In genomic region chr12:67647547-67648305, GRCh38 we compare ENCODE assay signal across 8 cellular contexts. TPM values are rescaled to one million over a fixed set of nuclear protein-coding genes. Genes with fewer than 3 reads are reported as not detected.
DNase-seq lines count a peak whose midpoint lies in the region; ATAC-seq lines count a peak whose summit lies in the region.

No MANE protein-coding gene starts in this region.

- H3K4me3 ChIP-seq in ACC112 (ENCODE audit: low read depth, low read length) (peak overlapping the region; percentile 86), HUES48 (ENCODE audit: low read depth, low read length) (peak overlapping the region; percentile 89), mononuclear cell (ENCODE audit: low read length) (peak overlapping the region; percentile 63), stomach smooth muscle (ENCODE audit: low read length in 2 of 2) (peak overlapping the region; percentile 86 to 94)

- H3K27me3 Mint-ChIP-seq in activated T-cell treated with anti-CD3 and anti-CD28 coated beads, Interleukin-2, amount 50 U/mL, for 72 hours (ENCODE audit: low read depth), result no peaks in the 10 kb centered on the region

- H3K27ac Mint-ChIP-seq in activated T-cell treated with anti-CD3 and anti-CD28 coated beads, Interleukin-2, amount 50 U/mL, for 72 hours, result peak overlapping the region; percentile 67

- peaks cover 37% of the 10 kb centered on the region for H3K79me2 ChIP-seq in ACC112 (ENCODE audit: control insufficient read depth, insufficient read depth, low read length, unreplicated experiment)

- peak overlapping the region; percentile 87 for H2AFZ ChIP-seq in ACC112 (ENCODE audit: low read length, unreplicated experiment)

- H3K36me3 ChIP-seq in ACC112 (ENCODE audit: insufficient read depth, low read length), result no peaks in the 10 kb centered on the region
- H3K36me3 ChIP-seq in HUES48 (ENCODE audit: control insufficient read depth, insufficient read depth, low read length), result peaks cover 15% of the 10 kb centered on the region
- peaks cover 0 to 2% of the 10 kb centered on the region in 2 donors for H3K36me3 ChIP-seq in stomach smooth muscle (ENCODE audit: control insufficient read depth in 2 of 2, insufficient read depth in 2 of 2, low read length in 2 of 2)

- H3K36me3 Mint-ChIP-seq in activated T-cell treated with anti-CD3 and anti-CD28 coated beads, Interleukin-2, amount 50 U/mL, for 72 hours (ENCODE audit: insufficient read depth in 2 of 2), result peaks cover 3 to 5% of the 10 kb centered on the region in 2 donors

- peak overlapping the region; percentile 79 to 94 for H3K4me3 Mint-ChIP-seq in activated T-cell treated with anti-CD3 and anti-CD28 coated beads, Interleukin-2, amount 50 U/mL, for 72 hours

- peak; percentile 66 to 71 for DNase-seq in NOMO-1 (lab: John Stamatoyannopoulos, UW; ENCODE audit: unreplicated experiment in 2 of 2)
- DNase-seq in activated T-cell treated with anti-CD3 and anti-CD28 coated beads, Interleukin-2, amount 50 U/mL, for 72 hours, result peak; percentile 24 to 35

- peak overlapping the region; percentile 56; the same call in 1 of the 2 replicates for H3K27ac ChIP-seq in ACC112 (ENCODE audit: low read depth, low read length)
- H3K27ac ChIP-seq in HUES48 (ENCODE audit: low read depth, low read length), result peak overlapping the region; percentile 46
- peak overlapping the region; percentile 75 for H3K27ac ChIP-seq in stomach smooth muscle (ENCODE audit: low read length)

- ATAC-seq in GM18870 (IDR thresholded peaks at IDR 0.05; ENCODE audit: unreplicated experiment) (peak; percentile 29), esophagus mucosa (peak; percentile 73)
- ATAC-seq in activated T-cell treated with anti-CD3 and anti-CD28 coated beads, Interleukin-2, amount 50 U/mL, for 72 hours (replicated peaks in 1 of 2), result peak; percentile 9 to 11

- H3K9ac ChIP-seq in HUES48 (ENCODE audit: low read depth, low read length) (peak overlapping the region; percentile 56; the same call in 1 of the 2 replicates), stomach smooth muscle (ENCODE audit: low read length in 2 of 2) (peak overlapping the region; percentile 58 to 71)

- peaks cover 36% of the 10 kb centered on the region for H3K4me1 Mint-ChIP-seq in activated T-cell treated with anti-CD3 and anti-CD28 coated beads, Interleukin-2, amount 50 U/mL, for 72 hours (ENCODE audit: low read depth)

- H3K27me3 ChIP-seq in ACC112 (ENCODE audit: insufficient read depth, low read length) (no peaks in the 10 kb centered on the region), HUES48 (ENCODE audit: control insufficient read depth, insufficient read depth, low read length) (no peaks in the 10 kb centered on the region), mononuclear cell (ENCODE audit: insufficient read depth, low read length) (no peaks in the 10 kb centered on the region), stomach smooth muscle (ENCODE audit: control insufficient read depth in 1 of 2, insufficient read depth in 2 of 2, low read length in 2 of 2) (no peaks in the 10 kb centered on the region)

- H3K4me1 ChIP-seq in ACC112 (ENCODE audit: control insufficient read depth, insufficient read depth, low read length, unreplicated experiment) (peaks cover 17% of the 10 kb centered on the region), HUES48 (ENCODE audit: control insufficient read depth, insufficient read depth, low read length) (peaks cover 22% of the 10 kb centered on the region), mononuclear cell (ENCODE audit: insufficient read depth, low read length) (peaks cover 26% of the 10 kb centered on the region), stomach smooth muscle (ENCODE audit: control insufficient read depth, insufficient read depth, low read length) (peaks cover 30% of the 10 kb centered on the region)

- no peaks in the 10 kb centered on the region for H3K9me3 Mint-ChIP-seq in activated T-cell treated with anti-CD3 and anti-CD28 coated beads, Interleukin-2, amount 50 U/mL, for 72 hours

- no peaks in the 10 kb centered on the region for H3K9me3 ChIP-seq in HUES48 (ENCODE audit: control insufficient read depth, insufficient read depth, low read length)
- H3K9me3 ChIP-seq in mononuclear cell (ENCODE audit: low read depth, low read length), result no peaks in the 10 kb centered on the region
- no peaks in the 10 kb centered on the region for H3K9me3 ChIP-seq in stomach smooth muscle (ENCODE audit: control insufficient read depth in 2 of 2, low read length in 2 of 2)

RNA-seq across cellular contexts. Expression of gene DYRK2, which starts 0.8 kb away (rescaled TPM):
- total RNA-seq in activated T-cell treated with anti-CD3 and anti-CD28 coated beads, Interleukin-2, amount 50 U/mL, for 72 hours, result 10 to 100 TPM; 27.3 to 30.3 TPM
- total RNA-seq in esophagus mucosa, result 13.5 TPM
- 125 TPM for total RNA-seq in mononuclear cell

Comparison
In these comparisons a context has a peak if more than half of its experiments do, and no peak if none do; other contexts are left out.
1. Peak in every context shown above with its lines: DNase-seq, ATAC-seq, H3K4me3 ChIP-seq and H3K27ac ChIP-seq.
2. ATAC-seq: peak in every context shown above with its lines; median percentile 73 in esophagus mucosa; 29 in GM18870; 10 in activated T-cell treated with anti-CD3 and anti-CD28 coated beads, Interleukin-2, amount 50 U/mL, for 72 hours.